17 cellular contexts compared by ENCODE assay signal in genomic region chr5:168552146-168552545, GRCh38. TPM values are rescaled to one million over a fixed set of nuclear protein-coding genes. Genes with fewer than 3 reads are reported as not detected.
A peak's percentile ranks its signal among the peaks of the same experiment; 100 is the strongest.
DNase-seq lines count a peak whose midpoint lies in the region; ATAC-seq, FAIRE-seq and TF ChIP-seq lines count a peak whose summit lies in the region.
"Had no signal": no experiment of that assay in that cellular context is flagged by ENCODE, and none has a peak within 500 bp of the region (broad histone marks: within the 10 kb centered on the region; RNA-seq: fewer than 3 reads in every experiment).

No MANE protein-coding gene starts in this region.

- H3K4me1 ChIP-seq in right cardiac atrium (ENCODE audit: control insufficient read depth, insufficient read depth, low read length), result peaks cover 5% of the 10 kb centered on the region
- H3K4me1 ChIP-seq: BLaER1 treated with 17β-estradiol and CSF1 and Interleukin-3, amounts not matched to agents 10 nM and 100 nM had no signal

- no peaks in the 10 kb centered on the region for H3K27me3 Mint-ChIP-seq in HFFc6 (ENCODE audit: insufficient read depth)
- H3K27me3 Mint-ChIP-seq in natural killer cell treated with Interleukin-12 subunit alpha and Interleukin-12 subunit beta and Interleukin-15 and Interleukin-18, amount 100 ng/mL, for 72 hours, result no peaks in the 10 kb centered on the region
- H3K27me3 Mint-ChIP-seq: activated naive CD4-positive, alpha-beta T cell treated with anti-CD3 and anti-CD28 coated beads, Interleukin-2, amount 10 ng/mL, durations not matched to agents 7 days and 5 days; type B pancreatic cell had no signal

- no peaks in the 10 kb centered on the region for H3K9me3 ChIP-seq in right cardiac atrium (ENCODE audit: control insufficient read depth, low read length)
- H3K9me3 ChIP-seq: BLaER1 treated with 17β-estradiol and CSF1 and Interleukin-3, amounts not matched to agents 10 nM and 100 nM; mucosa of descending colon had no signal

- H3K27ac Mint-ChIP-seq in HFFc6, result peak overlapping the region; percentile 25
- H3K27ac Mint-ChIP-seq in natural killer cell treated with Interleukin-12 subunit alpha and Interleukin-12 subunit beta and Interleukin-15 and Interleukin-18, amount 100 ng/mL, for 72 hours, result no peak overlapping the region
- H3K27ac Mint-ChIP-seq: activated naive CD4-positive, alpha-beta T cell treated with anti-CD3 and anti-CD28 coated beads, Interleukin-2, amount 10 ng/mL, durations not matched to agents 7 days and 5 days; type B pancreatic cell had no signal

- H3K27ac ChIP-seq in right cardiac atrium (ENCODE audit: low read length), result peak overlapping the region; percentile 54
- H3K27ac ChIP-seq: BLaER1 treated with 17β-estradiol and CSF1 and Interleukin-3, amounts not matched to agents 10 nM and 100 nM; PC-9 had no signal

- H3K4me1 Mint-ChIP-seq in HFFc6 (ENCODE audit: low read depth), result peaks cover 32% of the 10 kb centered on the region
- peaks cover 0 to 17% of the 10 kb centered on the region in 2 donors for H3K4me1 Mint-ChIP-seq in natural killer cell treated with Interleukin-12 subunit alpha and Interleukin-12 subunit beta and Interleukin-15 and Interleukin-18, amount 100 ng/mL, for 72 hours (ENCODE audit: low read depth in 2 of 2)
- H3K4me1 Mint-ChIP-seq: activated naive CD4-positive, alpha-beta T cell treated with anti-CD3 and anti-CD28 coated beads, Interleukin-2, amount 10 ng/mL, durations not matched to agents 7 days and 5 days had no signal

- POLR2A ChIA-PET in AG04449 (lab: Yijun Ruan, JAX), result no interaction called here

- H3K4me3 Mint-ChIP-seq in HFFc6, result no peak overlapping the region
- no peak overlapping the region for H3K4me3 Mint-ChIP-seq in natural killer cell treated with Interleukin-12 subunit alpha and Interleukin-12 subunit beta and Interleukin-15 and Interleukin-18, amount 100 ng/mL, for 72 hours
- H3K4me3 Mint-ChIP-seq: activated naive CD4-positive, alpha-beta T cell treated with anti-CD3 and anti-CD28 coated beads, Interleukin-2, amount 10 ng/mL, durations not matched to agents 7 days and 5 days; type B pancreatic cell had no signal

- intact Hi-C loops in right cardiac atrium (cut with DNase I), result no loop called here

- no peak overlapping the region for H3K4me3 ChIP-seq in AG04449 (ENCODE audit: low read depth, low read length)
- H3K4me3 ChIP-seq in bronchial epithelial cell (ENCODE audit: low read depth, low read length), result no peak overlapping the region
- H3K4me3 ChIP-seq in right cardiac atrium (ENCODE audit: low read length), result no peak overlapping the region
- H3K4me3 ChIP-seq: BLaER1 treated with 17β-estradiol and CSF1 and Interleukin-3, amounts not matched to agents 10 nM and 100 nM; mucosa of descending colon; PC-9 had no signal

- CTCF ChIA-PET in AG04449 (lab: Yijun Ruan, JAX), result interaction anchor here (1.3 kb wide), 1 partner anchor 66 kb away, joined by 3 read pairs; the partner anchor contains the start of gene RARS1

- peak; percentile 92 for DNase-seq in AG04449 (ENCODE audit: low read depth, low spot score)
- DNase-seq in HFFc6, result peak; percentile 49
- peak; percentile 5 for DNase-seq in bronchial epithelial cell (ENCODE audit: low read depth)
- DNase-seq in right cardiac atrium, result no peak
- no peak for DNase-seq in natural killer cell treated with Interleukin-12 subunit alpha and Interleukin-12 subunit beta and Interleukin-15 and Interleukin-18, amount 100 ng/mL, for 72 hours (ENCODE audit: low spot score)
- DNase-seq in OCI-M2 (lab: John Stamatoyannopoulos, UW; ENCODE audit: unreplicated experiment), result no peak
- DNase-seq in middle frontal gyrus (ENCODE audit: extremely low spot score, low spot score), result no peak
- DNase-seq: activated naive CD4-positive, alpha-beta T cell treated with anti-CD3 and anti-CD28 coated beads, Interleukin-2, amount 10 ng/mL, durations not matched to agents 7 days and 5 days; effector CD4-positive, alpha-beta T cell; mucosa of descending colon; NCI-H1930; PC-9 had no signal

- H3K36me3 Mint-ChIP-seq in HFFc6 (ENCODE audit: low read depth), result peaks cover 53% of the 10 kb centered on the region
- H3K36me3 Mint-ChIP-seq in natural killer cell treated with Interleukin-12 subunit alpha and Interleukin-12 subunit beta and Interleukin-15 and Interleukin-18, amount 100 ng/mL, for 72 hours, result peaks cover 20% of the 10 kb centered on the region

- H3K27me3 ChIP-seq in bronchial epithelial cell (ENCODE audit: control insufficient read depth, insufficient read depth, low read length) (no peaks in the 10 kb centered on the region), right cardiac atrium (ENCODE audit: control insufficient read depth, insufficient read depth) (no peaks in the 10 kb centered on the region)
- H3K27me3 ChIP-seq: BLaER1 treated with 17β-estradiol and CSF1 and Interleukin-3, amounts not matched to agents 10 nM and 100 nM had no signal

- H3K9me3 Mint-ChIP-seq in HFFc6, result no peaks in the 10 kb centered on the region
- H3K9me3 Mint-ChIP-seq in natural killer cell treated with Interleukin-12 subunit alpha and Interleukin-12 subunit beta and Interleukin-15 and Interleukin-18, amount 100 ng/mL, for 72 hours, result no peaks in the 10 kb centered on the region
- H3K9me3 Mint-ChIP-seq: activated naive CD4-positive, alpha-beta T cell treated with anti-CD3 and anti-CD28 coated beads, Interleukin-2, amount 10 ng/mL, durations not matched to agents 7 days and 5 days; type B pancreatic cell had no signal

- 40% methylated on average over 1 of the region's 1 CpG for WGBS in right cardiac atrium

- FAIRE-seq in bronchial epithelial cell (lab: Jason Lieb, UNC), result no peak

- TF ChIP-seq CTCF in AG04449 (IDR thresholded peaks at IDR 0.05; ENCODE audit: insufficient read depth, low read length, missing control alignments), result no peak
- no peak for TF ChIP-seq CTCF in HFFc6 (IDR thresholded peaks at IDR 0.05)
- TF ChIP-seq CTCF in bronchial epithelial cell (IDR thresholded peaks at IDR 0.05; ENCODE audit: insufficient read depth, low read length, severe bottlenecking), result no peak

- ATAC-seq in right cardiac atrium (peak in 1 of 2 donors; percentile 74), HG03135 (IDR thresholded peaks at IDR 0.05; ENCODE audit: unreplicated experiment) (no peak)
- ATAC-seq in natural killer cell treated with Interleukin-12 subunit alpha and Interleukin-12 subunit beta and Interleukin-15 and Interleukin-18, amount 100 ng/mL, for 72 hours, result no peak
- ATAC-seq: mucosa of descending colon had no signal

- H3K36me3 ChIP-seq in bronchial epithelial cell (ENCODE audit: control insufficient read depth, insufficient read depth, low read length), result peaks cover 4% of the 10 kb centered on the region

RNA-seq across cellular contexts. Expression of gene FBLL1, which starts 23.0 kb away (rescaled TPM):
- not detected for total RNA-seq in HFFc6 (2021; fragmentation: NEBNext Ultra II Directional; extraction: Animal tissue kit (Norgen Biotek cat#: 25700))
- total RNA-seq in bronchial epithelial cell, result 0.77 TPM in 1 of 2 replicates, not detected in the other
- total RNA-seq in right cardiac atrium, result not detected
- polyA plus RNA-seq in right cardiac atrium, result 0.09 TPM
- under 1 TPM; 0.24 to 0.28 TPM for total RNA-seq in natural killer cell treated with Interleukin-12 subunit alpha and Interleukin-12 subunit beta and Interleukin-15 and Interleukin-18, amount 100 ng/mL, for 72 hours
- total RNA-seq: activated CD8-positive, alpha-beta memory T cell treated with anti-CD3 and anti-CD28 coated beads for 36 hours; PC-9; T-helper 2 cell treated with Interferon-gamma antibody and Interleukin-4, amounts not matched to agents 100 ng/mL and 5 ng/mL, for 36 hours had no signal

RNA-seq across cellular contexts. Expression of gene PANK3, which starts 27.0 kb away (rescaled TPM):
- 10 to 100 TPM; 29.3 to 44.7 (median 33.3) TPM for total RNA-seq in HFFc6 (2021; fragmentation: NEBNext Ultra II Directional; extraction: Animal tissue kit (Norgen Biotek cat#: 25700))
- total RNA-seq in bronchial epithelial cell (55.8 and 61.3 TPM in 2 replicates), right cardiac atrium (10 to 100 TPM; 29.2 to 38.6 (median 33.3) TPM)
- 5.3 TPM for polyA plus RNA-seq in right cardiac atrium
- 10 to 100 TPM; 71.1 to 75.2 TPM for total RNA-seq in natural killer cell treated with Interleukin-12 subunit alpha and Interleukin-12 subunit beta and Interleukin-15 and Interleukin-18, amount 100 ng/mL, for 72 hours

Comparison
In these comparisons a context has a peak if more than half of its experiments do, and no peak if none do; other contexts are left out.
1. DNase-seq: peak in AG04449 (single experiment), HFFc6 (single experiment) and bronchial epithelial cell (single experiment); none in right cardiac atrium (0 of 3), natural killer cell treated with Interleukin-12 subunit alpha and Interleukin-12 subunit beta and Interleukin-15 and Interleukin-18, amount 100 ng/mL, for 72 hours (single experiment), OCI-M2 (single experiment) and middle frontal gyrus (single experiment).